Comparison of ENCODE assay signal across 8 cellular contexts in the genomic region with DNA sequence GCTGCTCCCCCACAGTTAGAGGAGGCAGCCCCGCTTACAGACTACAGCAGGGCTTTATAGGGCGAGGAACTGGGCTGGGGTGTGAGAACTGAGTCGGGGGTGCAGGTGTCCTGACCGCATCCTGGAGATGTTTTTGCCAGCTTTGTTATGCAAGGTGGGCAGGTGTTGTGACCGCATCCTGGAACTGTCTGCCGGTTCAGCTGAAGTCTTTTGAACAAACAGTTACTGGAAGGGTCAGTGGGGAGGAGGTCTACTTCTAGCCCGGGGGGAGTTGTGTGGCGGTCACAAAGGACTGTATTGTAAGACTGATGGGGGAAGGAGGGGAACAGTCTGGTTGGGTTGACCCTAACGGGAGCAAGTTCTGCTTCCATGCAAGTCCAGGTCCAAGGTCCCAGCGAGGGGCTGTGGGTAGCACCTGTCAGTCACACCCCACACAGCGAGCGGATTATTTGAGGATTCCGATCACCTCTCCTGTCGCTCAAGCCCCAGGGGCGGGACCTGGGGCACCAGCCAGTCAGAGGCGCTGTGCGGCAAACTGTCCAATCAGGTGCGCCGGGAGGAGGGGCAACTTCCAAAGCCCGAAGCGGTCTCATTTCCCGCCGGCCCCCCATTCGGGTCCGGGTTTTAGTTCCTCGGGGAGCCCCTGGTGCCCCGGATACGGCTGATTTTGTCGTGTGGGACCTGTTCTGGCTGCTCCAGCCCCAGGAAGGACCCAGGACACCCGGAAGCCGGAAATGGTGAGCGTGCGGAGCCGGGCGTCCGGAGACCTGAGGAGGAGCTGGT. TPM values are rescaled to one million over a fixed set of nuclear protein-coding genes. Genes with fewer than 3 reads are reported as not detected.
DNase-seq lines count a peak whose midpoint lies in the region; ATAC-seq, FAIRE-seq and TF ChIP-seq lines count a peak whose summit lies in the region.

Gene ZNF101 (plus strand): TSS at position 610 of the 783 bp plus-strand sequence. CDS start 125 bp downstream, at position 735.

- peaks cover 6 to 54% (median 35%) of the 10 kb centered on the region in 4 donors for H3K4me1 Mint-ChIP-seq in naive thymus-derived CD8-positive, alpha-beta T cell
- peaks cover 9 to 34% of the 10 kb centered on the region in 2 donors for H3K4me1 Mint-ChIP-seq in stimulated activated naive B cell treated with anti-CD40 and anti-IgM and Interleukin-4, amounts not matched to agents 10 μg/mL and 1 μg/mL and 100 μg/mL, for 72 hours

- DNase-seq in ELF-1 (ENCODE audit: low read depth, low spot score) = peak; percentile 97
- peak; percentile 86 for DNase-seq in H54 (ENCODE audit: insufficient read length, low spot score)
- DNase-seq in LoVo (ENCODE audit: low spot score) = peak; percentile 90
- DNase-seq in RWPE1 (ENCODE audit: low spot score) = peak; percentile 96
- DNase-seq in activated T-helper 1 cell treated with anti-CD3 and anti-CD28 coated beads, Interleukin-2, amount 50 U/mL, for 16 hours (ENCODE audit: low read depth in 1 of 2, low spot score in 1 of 2) = peak; percentile 89 to 90
- peak; percentile 85 for DNase-seq in fibroblast of mammary gland (ENCODE audit: low read depth)
- peak; percentile 88 to 99 (median 95) for DNase-seq in naive thymus-derived CD8-positive, alpha-beta T cell
- peak; percentile 97 for DNase-seq in stimulated activated naive B cell treated with anti-CD40 and anti-IgM and Interleukin-4, amounts not matched to agents 10 μg/mL and 1 μg/mL and 100 μg/mL, for 72 hours

- peak; percentile 56; the same call in 1 of the 2 replicates for TF ChIP-seq POLR2A in H54 (IDR thresholded peaks at IDR 0.05; ENCODE audit: low read depth, low read length)

- H3K4me3 Mint-ChIP-seq in naive thymus-derived CD8-positive, alpha-beta T cell = peak within 1 kb of the TSS; percentile 82 to 95 (median 90)
- H3K4me3 Mint-ChIP-seq in stimulated activated naive B cell treated with anti-CD40 and anti-IgM and Interleukin-4, amounts not matched to agents 10 μg/mL and 1 μg/mL and 100 μg/mL, for 72 hours = peak within 1 kb of the TSS; percentile 88 to 89

- peaks cover 0 to 3% (median 0%) of the 10 kb centered on the region in 5 donors for H3K27me3 Mint-ChIP-seq in naive thymus-derived CD8-positive, alpha-beta T cell
- H3K27me3 Mint-ChIP-seq in stimulated activated naive B cell treated with anti-CD40 and anti-IgM and Interleukin-4, amounts not matched to agents 10 μg/mL and 1 μg/mL and 100 μg/mL, for 72 hours = no peaks in the 10 kb centered on the region

- peaks cover 0 to 41% (median 41%) of the 10 kb centered on the region in 3 donors for H3K36me3 Mint-ChIP-seq in naive thymus-derived CD8-positive, alpha-beta T cell
- H3K36me3 Mint-ChIP-seq in stimulated activated naive B cell treated with anti-CD40 and anti-IgM and Interleukin-4, amounts not matched to agents 10 μg/mL and 1 μg/mL and 100 μg/mL, for 72 hours = peaks cover 20 to 24% of the 10 kb centered on the region in 2 donors

- H3K4me3 ChIP-seq in fibroblast of mammary gland (ENCODE audit: control insufficient read depth, low read depth, low read length) = peak within 1 kb of the TSS; percentile 82

- peak; percentile 6 for FAIRE-seq in H54 (lab: Jason Lieb, UNC)

- CTCF ChIA-PET in RWPE1 (lab: Yijun Ruan, JAX) = interaction anchor here (0.6 kb wide), 1 partner anchor 243 kb away, joined by 3 read pairs; no protein-coding TSS in a partner anchor

- peak within 1 kb of the TSS; percentile 91 for H3K27ac ChIP-seq in RWPE1

- POLR2A ChIA-PET in RWPE1 (lab: Yijun Ruan, JAX; ENCODE audit: low non-redundant PET) = interaction anchor here (1.0 kb wide), 1 partner anchor 197 kb away, joined by 3 read pairs; the partner anchor contains the start of gene ZNF253
- POLR2A ChIA-PET in naive thymus-derived CD8-positive, alpha-beta T cell (lab: Charles Lee) = interaction anchor here (0.5 to 12.8 kb wide), 58 partner anchors 9 to 1877 kb away, joined by 3 to 289 read pairs (median 5); partner anchors contain the start of genes GATAD2A, GMIP, JUND and LPAR2

- peak within 1 kb of the TSS; percentile 93 to 100 (median 97) for H3K27ac Mint-ChIP-seq in naive thymus-derived CD8-positive, alpha-beta T cell
- peak within 1 kb of the TSS; percentile 99 for H3K27ac Mint-ChIP-seq in stimulated activated naive B cell treated with anti-CD40 and anti-IgM and Interleukin-4, amounts not matched to agents 10 μg/mL and 1 μg/mL and 100 μg/mL, for 72 hours

- peaks cover 0 to 58% (median 0%) of the 10 kb centered on the region in 9 donors for H3K9me3 Mint-ChIP-seq in naive thymus-derived CD8-positive, alpha-beta T cell
- no peaks in the 10 kb centered on the region for H3K9me3 Mint-ChIP-seq in stimulated activated naive B cell treated with anti-CD40 and anti-IgM and Interleukin-4, amounts not matched to agents 10 μg/mL and 1 μg/mL and 100 μg/mL, for 72 hours

- TF ChIP-seq CTCF in RWPE1 (conservative IDR thresholded peaks at IDR 0.05; ENCODE audit: low read depth) = no peak
- TF ChIP-seq CTCF in fibroblast of mammary gland (conservative IDR thresholded peaks at IDR 0.05; ENCODE audit: control insufficient read depth, insufficient read depth, low read depth, low read length) = no peak

- peak; percentile 68 to 75 for ATAC-seq in naive thymus-derived CD8-positive, alpha-beta T cell
- ATAC-seq in stimulated activated naive B cell treated with anti-CD40 and anti-IgM and Interleukin-4, amounts not matched to agents 10 μg/mL and 1 μg/mL and 100 μg/mL, for 72 hours (replicated peaks) = peak; percentile 76 to 79

RNA-seq across cellular contexts. Expression of gene ZNF101, which starts in this region (rescaled TPM):
- 100 to 1,000 TPM; 252 to 269 TPM for total RNA-seq in naive thymus-derived CD8-positive, alpha-beta T cell
- polyA plus RNA-seq in naive thymus-derived CD8-positive, alpha-beta T cell = 100 to 1,000 TPM in 2 of 3 donors, 10 to 100 TPM in 1; 99.7 to 144 (median 131) TPM

Comparison
In these comparisons a context has a peak if more than half of its experiments do, and no peak if none do; other contexts are left out.
1. Peak in every context shown above with its lines: DNase-seq, ATAC-seq, H3K4me3 ChIP-seq and H3K27ac ChIP-seq.